Comparison of ENCODE assay signal across 22 cellular contexts in genomic region chr14:34181308-34181707, GRCh38.
DNase-seq lines count a peak whose midpoint lies in the region; FAIRE-seq and TF ChIP-seq lines count a peak whose summit lies in the region.
"Had no signal": no experiment of that assay in that cellular context is flagged by ENCODE, and none has a peak within 500 bp of the region (broad histone marks: within the 10 kb centered on the region; RNA-seq: fewer than 3 reads in every experiment).

No MANE protein-coding gene starts in this region.

- POLR2A ChIA-PET in HEK293 (lab: Yijun Ruan, JAX) = no interaction called here

- peaks cover 24% of the 10 kb centered on the region for H3K4me1 ChIP-seq in HEK293 (ENCODE audit: control insufficient read depth, insufficient read depth, low read length)
- H3K4me1 ChIP-seq in mesodermal cell (ENCODE audit: control insufficient read depth, insufficient read depth, low read length, poor library complexity, severe bottlenecking) = peaks cover 14% of the 10 kb centered on the region
- H3K4me1 ChIP-seq in tibial artery = no peaks in the 10 kb centered on the region
- no peaks in the 10 kb centered on the region for H3K4me1 ChIP-seq in colonic mucosa
- H3K4me1 ChIP-seq: thyroid gland had no signal

- intact Hi-C loops in tibial artery (cut with DNase I; ENCODE audit: low total_unique reads) = no loop called here
- intact Hi-C loops in colonic mucosa (cut with DNase I) = no loop called here

- H3K27me3 ChIP-seq in tibial artery (no peaks in the 10 kb centered on the region), colonic mucosa (no peaks in the 10 kb centered on the region)
- H3K27me3 ChIP-seq: thyroid gland had no signal

- H3K9ac ChIP-seq in colonic mucosa (ENCODE audit: low read depth in 2 of 2, low read length in 2 of 2) = no peak overlapping the region

- 93% methylated on average over 2 of the region's 2 CpGs; no CpG with 5 or more reads in 1 of the 2 experiments for WGBS in mesodermal cell (ENCODE audit: insufficient coverage in 2 of 2), 2 experiments

- TF ChIP-seq CTCF in HEK293 (tag by site-specific recombination; IDR thresholded peaks at IDR 0.05) (no peak), tibial artery (IDR thresholded peaks at IDR 0.05) (no peak), colonic mucosa (IDR thresholded peaks at IDR 0.05) (no peak)

- no peaks in the 10 kb centered on the region for H3K9me3 ChIP-seq in HEK293 (ENCODE audit: control insufficient read depth, insufficient read depth, low read depth, low read length)
- H3K9me3 ChIP-seq in mesodermal cell (ENCODE audit: control insufficient read depth, low read length) = no peaks in the 10 kb centered on the region
- no peaks in the 10 kb centered on the region for H3K9me3 ChIP-seq in tibial artery
- no peaks in the 10 kb centered on the region for H3K9me3 ChIP-seq in colonic mucosa
- H3K9me3 ChIP-seq: thyroid gland had no signal

- peak overlapping the region; percentile 69; the same call in 1 of the 2 replicates for H3K27ac ChIP-seq in HEK293 (ENCODE audit: extremely low read depth, low read depth, low read length)
- peak overlapping the region; percentile 64 for H3K27ac ChIP-seq in mesodermal cell (ENCODE audit: low read depth, low read length, severe bottlenecking)
- H3K27ac ChIP-seq in tibial artery = no peak overlapping the region
- no peak overlapping the region for H3K27ac ChIP-seq in colonic mucosa
- H3K27ac ChIP-seq: thyroid gland had no signal

- CTCF ChIA-PET in HEK293 (lab: Yijun Ruan, JAX) = no interaction called here

- no peak for TF ChIP-seq POLR2A in GM12891 (IDR thresholded peaks at IDR 0.05; ENCODE audit: low read depth, low read length)

- no peak for FAIRE-seq in GM12891 (lab: Jason Lieb, UNC)
- FAIRE-seq: astrocyte, islet of Langerhans had no signal

- H3K36me3 ChIP-seq in HEK293 (ENCODE audit: control insufficient read depth in 2 of 2, insufficient read depth in 1 of 2, low read length in 2 of 2) (no peaks in the 10 kb centered on the region), mesodermal cell (ENCODE audit: control insufficient read depth, insufficient read depth, low read length) (no peaks in the 10 kb centered on the region), tibial artery (no peaks in the 10 kb centered on the region), colonic mucosa (no peaks in the 10 kb centered on the region)
- H3K36me3 ChIP-seq: thyroid gland had no signal

- no peak overlapping the region for H3K4me3 ChIP-seq in HEK293 (ENCODE audit: low read depth, low read length)
- no peak overlapping the region for H3K4me3 ChIP-seq in mesodermal cell (ENCODE audit: extremely low read depth, insufficient read depth, low read length, poor library complexity, severe bottlenecking)
- no peak overlapping the region for H3K4me3 ChIP-seq in tibial artery
- H3K4me3 ChIP-seq in colonic mucosa = no peak overlapping the region
- H3K4me3 ChIP-seq: skin epidermis, thyroid gland had no signal

- DNase-seq in COLO668 (lab: John Stamatoyannopoulos, UW; ENCODE audit: unreplicated experiment) = peak; percentile 54
- DNase-seq in NCI-H69 (lab: John Stamatoyannopoulos, UW) = peak; percentile 8
- DNase-seq in GM12891 (ENCODE audit: insufficient read length, low spot score) = no peak
- DNase-seq in tibial artery = no peak
- no peak for DNase-seq in colonic mucosa
- no peak for DNase-seq in D341Med (ENCODE audit: low spot score)
- DNase-seq: activated CD4-positive, alpha-beta T cell treated with anti-CD3 and anti-CD28 coated beads for 36 hours; CD4-positive, alpha-beta memory T cell; foreskin fibroblast; H7; hippocampal formation; naive thymus-derived CD8-positive, alpha-beta T cell; NCI-H1436; NCI-H446; stimulated activated CD4-positive, alpha-beta T cell treated with anti-CD3 and anti-CD28 coated beads, Interleukin-2, amount 100 ng/mL, for 48 hours; stimulated activated naive CD8-positive, alpha-beta T cell treated with anti-CD3 and anti-CD28 coated beads, Interleukin-15, Interleukin-2, amounts not matched to agents 100 U/mL and 50 U/mL, for 24 hours; thyroid gland had no signal

TF ChIP-seq in HEK293, 187 proteins besides CTCF, POLR2A, EP300 and RAD21:
- TF ChIP-seq, protein P1, sequence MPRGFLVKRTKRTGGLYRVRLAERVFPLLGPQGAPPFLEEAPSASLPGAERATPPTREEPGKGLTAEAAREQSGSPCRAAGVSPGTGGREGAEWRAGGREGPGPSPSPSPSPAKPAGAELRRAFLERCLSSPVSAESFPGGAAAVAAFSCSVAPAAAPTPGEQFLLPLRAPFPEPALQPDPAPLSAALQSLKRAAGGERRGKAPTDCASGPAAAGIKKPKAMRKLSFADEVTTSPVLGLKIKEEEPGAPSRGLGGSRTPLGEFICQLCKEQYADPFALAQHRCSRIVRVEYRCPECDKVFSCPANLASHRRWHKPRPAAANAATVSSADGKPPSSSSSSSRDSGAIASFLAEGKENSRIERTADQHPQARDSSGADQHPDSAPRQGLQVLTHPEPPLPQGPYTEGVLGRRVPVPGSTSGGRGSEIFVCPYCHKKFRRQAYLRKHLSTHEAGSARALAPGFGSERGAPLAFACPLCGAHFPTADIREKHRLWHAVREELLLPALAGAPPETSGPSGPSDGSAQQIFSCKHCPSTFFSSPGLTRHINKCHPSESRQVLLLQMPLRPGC (tag by site-specific recombination; IDR thresholded peaks at IDR 0.05) = no peak
- TF ChIP-seq, protein P2, sequence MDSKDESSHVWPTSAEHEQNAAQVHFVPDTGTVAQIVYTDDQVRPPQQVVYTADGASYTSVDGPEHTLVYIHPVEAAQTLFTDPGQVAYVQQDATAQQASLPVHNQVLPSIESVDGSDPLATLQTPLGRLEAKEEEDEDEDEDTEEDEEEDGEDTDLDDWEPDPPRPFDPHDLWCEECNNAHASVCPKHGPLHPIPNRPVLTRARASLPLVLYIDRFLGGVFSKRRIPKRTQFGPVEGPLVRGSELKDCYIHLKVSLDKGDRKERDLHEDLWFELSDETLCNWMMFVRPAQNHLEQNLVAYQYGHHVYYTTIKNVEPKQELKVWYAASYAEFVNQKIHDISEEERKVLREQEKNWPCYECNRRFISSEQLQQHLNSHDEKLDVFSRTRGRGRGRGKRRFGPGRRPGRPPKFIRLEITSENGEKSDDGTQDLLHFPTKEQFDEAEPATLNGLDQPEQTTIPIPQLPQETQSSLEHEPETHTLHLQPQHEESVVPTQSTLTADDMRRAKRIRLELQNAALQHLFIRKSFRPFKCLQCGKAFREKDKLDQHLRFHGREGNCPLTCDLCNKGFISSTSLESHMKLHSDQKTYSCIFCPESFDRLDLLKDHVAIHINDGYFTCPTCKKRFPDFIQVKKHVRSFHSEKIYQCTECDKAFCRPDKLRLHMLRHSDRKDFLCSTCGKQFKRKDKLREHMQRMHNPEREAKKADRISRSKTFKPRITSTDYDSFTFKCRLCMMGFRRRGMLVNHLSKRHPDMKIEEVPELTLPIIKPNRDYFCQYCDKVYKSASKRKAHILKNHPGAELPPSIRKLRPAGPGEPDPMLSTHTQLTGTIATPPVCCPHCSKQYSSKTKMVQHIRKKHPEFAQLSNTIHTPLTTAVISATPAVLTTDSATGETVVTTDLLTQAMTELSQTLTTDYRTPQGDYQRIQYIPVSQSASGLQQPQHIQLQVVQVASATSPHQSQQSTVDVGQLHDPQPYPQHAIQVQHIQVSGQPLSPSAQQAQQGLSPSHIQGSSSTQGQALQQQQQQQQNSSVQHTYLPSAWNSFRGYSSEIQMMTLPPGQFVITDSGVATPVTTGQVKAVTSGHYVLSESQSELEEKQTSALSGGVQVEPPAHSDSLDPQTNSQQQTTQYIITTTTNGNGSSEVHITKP (tag by site-specific recombination; IDR thresholded peaks at IDR 0.05) = peak; percentile 34; the same call in 1 of the 2 replicates

TF ChIP-seq in GM12891, 5 proteins besides CTCF, POLR2A, EP300 and RAD21:
- TF ChIP-seq POU2F2 (IDR thresholded peaks at IDR 0.05; ENCODE audit: low read depth, low read length) (no peak), SPI1 (IDR thresholded peaks at IDR 0.05; ENCODE audit: low read depth, low read length) (no peak), PAX5 (IDR thresholded peaks at IDR 0.05; ENCODE audit: insufficient read depth, low read length, severe bottlenecking) (no peak), TAF1 (IDR thresholded peaks at IDR 0.05; ENCODE audit: low read depth, low read length) (no peak), POLR2AphosphoS5 (IDR thresholded peaks at IDR 0.05; ENCODE audit: low read depth, low read length) (no peak)

Comparison
In these comparisons a context has a peak if more than half of its experiments do, and no peak if none do; other contexts are left out.
1. DNase-seq: peak in COLO668 (single experiment) and NCI-H69 (single experiment); none in GM12891 (single experiment), tibial artery (0 of 2), colonic mucosa (single experiment) and D341Med (single experiment).
2. H3K27ac ChIP-seq: peak in HEK293 (single experiment) and mesodermal cell (single experiment); none in tibial artery (0 of 2) and colonic mucosa (single experiment).